Comparison of ENCODE assay signal across 1 cellular context in genomic region chr12:6322352-6322751, GRCh38.
TF ChIP-seq lines count a peak whose summit lies in the region.

No MANE protein-coding gene starts in this region.

TF ChIP-seq in H1, 55 proteins besides CTCF, POLR2A, EP300 and RAD21:
- no peak for TF ChIP-seq SIRT6 (IDR thresholded peaks at IDR 0.05; ENCODE audit: low read length)
- no peak for TF ChIP-seq TCF12 (IDR thresholded peaks at IDR 0.05; ENCODE audit: low read depth, low read length)
- TF ChIP-seq POLR2AphosphoS5 (IDR thresholded peaks at IDR 0.05; ENCODE audit: low read depth, low read length) = 0 out of 2 replicates have a peak, but pooled peaks have one; percentile 32
- no peak for TF ChIP-seq KDM5A (IDR thresholded peaks at IDR 0.05; ENCODE audit: low read length)
